In genomic region chr22:30265851-30266444, GRCh38 we compare ENCODE assay signal across 1 cellular context.
TF ChIP-seq lines count a peak whose summit lies in the region.

No MANE protein-coding gene starts in this region.

TF ChIP-seq in K562, 482 proteins besides CTCF, POLR2A, EP300 and RAD21 (continued from another document):
- peak; percentile 7; the same call in 1 of the 2 replicates for TF ChIP-seq MAX (CRISPR knock-in tag; IDR thresholded peaks at IDR 0.05)
- TF ChIP-seq CREB1 (IDR thresholded peaks at IDR 0.05), result no peak
- 0 out of 2 replicates have a peak, but pooled peaks have one; percentile 15 for TF ChIP-seq CREB1 (CRISPR knock-in tag; IDR thresholded peaks at IDR 0.05)
- TF ChIP-seq, protein P1, sequence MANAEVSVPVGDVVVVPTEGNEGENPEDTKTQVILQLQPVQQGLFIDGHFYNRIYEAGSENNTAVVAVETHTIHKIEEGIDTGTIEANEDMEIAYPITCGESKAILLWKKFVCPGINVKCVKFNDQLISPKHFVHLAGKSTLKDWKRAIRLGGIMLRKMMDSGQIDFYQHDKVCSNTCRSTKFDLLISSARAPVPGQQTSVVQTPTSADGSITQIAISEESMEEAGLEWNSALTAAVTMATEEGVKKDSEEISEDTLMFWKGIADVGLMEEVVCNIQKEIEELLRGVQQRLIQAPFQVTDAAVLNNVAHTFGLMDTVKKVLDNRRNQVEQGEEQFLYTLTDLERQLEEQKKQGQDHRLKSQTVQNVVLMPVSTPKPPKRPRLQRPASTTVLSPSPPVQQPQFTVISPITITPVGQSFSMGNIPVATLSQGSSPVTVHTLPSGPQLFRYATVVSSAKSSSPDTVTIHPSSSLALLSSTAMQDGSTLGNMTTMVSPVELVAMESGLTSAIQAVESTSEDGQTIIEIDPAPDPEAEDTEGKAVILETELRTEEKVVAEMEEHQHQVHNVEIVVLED (CRISPR knock-in tag; IDR thresholded peaks at IDR 0.05), result no peak
- TF ChIP-seq, protein P2, sequence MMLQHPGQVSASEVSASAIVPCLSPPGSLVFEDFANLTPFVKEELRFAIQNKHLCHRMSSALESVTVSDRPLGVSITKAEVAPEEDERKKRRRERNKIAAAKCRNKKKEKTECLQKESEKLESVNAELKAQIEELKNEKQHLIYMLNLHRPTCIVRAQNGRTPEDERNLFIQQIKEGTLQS (IDR thresholded peaks at IDR 0.05), result peak; percentile 94
- TF ChIP-seq, protein P2 (CRISPR knock-in tag; conservative IDR thresholded peaks at IDR 0.05), result no peak
- TF ChIP-seq MNT (conservative IDR thresholded peaks at IDR 0.05), result 0 out of 4 replicates have a peak, but pooled peaks of 1 of the 2 experiments have one; percentile 50
- TF ChIP-seq ATF1 (CRISPR knock-in tag; IDR thresholded peaks at IDR 0.05), result no peak
- peak; percentile 43; the same call in 1 of the 2 replicates for TF ChIP-seq ATF1 (tag; IDR thresholded peaks at IDR 0.05)
- TF ChIP-seq ATF7 (IDR thresholded peaks at IDR 0.05), result peak; percentile 95
- TF ChIP-seq FOXJ3 (CRISPR knock-in tag; IDR thresholded peaks at IDR 0.05), result no peak
- TF ChIP-seq JUNB (CRISPR knock-in tag; conservative IDR thresholded peaks at IDR 0.05), result 0 out of 2 replicates have a peak, but pooled peaks have one; percentile 11
- TF ChIP-seq JUND (IDR thresholded peaks at IDR 0.05; ENCODE audit: borderline replicate concordance, low read depth, low read length), result peak; percentile 60
- peak; percentile 56; the same call in 2 of the 3 replicates for TF ChIP-seq JUND (tag; IDR thresholded peaks at IDR 0.05; ENCODE audit: borderline replicate concordance, low read depth, low read length)
- TF ChIP-seq CREM (IDR thresholded peaks at IDR 0.05; ENCODE audit: low read depth), result peak; percentile 61; the same call in 1 of the 2 replicates
TF ChIP-seq in K562: peak in this region for 12.
